Comparison of ENCODE assay signal across 9 cellular contexts in the genomic region with DNA sequence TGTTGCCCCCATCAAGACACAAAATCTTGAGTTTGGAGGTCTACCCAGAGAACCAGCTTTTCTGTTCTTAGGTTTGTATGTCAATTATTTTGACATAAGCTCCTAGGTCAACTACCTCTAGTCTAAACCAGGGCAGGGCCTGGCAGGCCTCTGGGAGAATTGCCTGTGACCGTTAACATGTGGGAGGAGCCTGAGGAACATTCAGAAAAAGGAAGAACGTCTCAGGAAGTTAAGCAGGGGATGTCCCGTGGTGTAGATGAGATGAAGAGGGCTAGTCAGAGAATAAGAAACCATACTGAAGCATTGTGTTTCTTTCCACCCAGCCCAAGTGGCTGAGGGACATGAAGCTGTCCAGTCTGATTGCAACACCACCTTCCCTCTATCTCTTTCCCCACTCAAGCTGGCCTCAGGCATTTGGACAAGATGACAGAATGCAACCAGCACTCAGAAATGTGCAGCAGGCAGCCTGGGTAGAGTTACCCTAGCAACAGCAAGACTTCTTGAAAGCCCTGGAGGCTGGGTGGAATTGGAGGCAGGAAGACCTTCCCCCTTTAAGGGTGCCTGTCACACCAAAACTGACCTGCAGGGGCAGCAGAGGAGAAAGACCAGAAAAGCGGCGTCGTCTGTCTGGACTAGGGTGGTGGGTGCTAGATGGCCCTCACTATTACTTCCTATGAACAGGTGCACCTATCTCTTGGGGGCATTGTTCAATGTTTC.
A peak's percentile ranks its signal among the peaks of the same experiment; 100 is the strongest.
DNase-seq lines count a peak whose midpoint lies in the region; ATAC-seq and TF ChIP-seq lines count a peak whose summit lies in the region.
"Had no signal": no experiment of that assay in that cellular context is flagged by ENCODE, and none has a peak within 500 bp of the region (broad histone marks: within the 10 kb centered on the region; RNA-seq: fewer than 3 reads in every experiment).

No MANE protein-coding gene starts in this region.

- WGBS in gastroesophageal sphincter (ENCODE audit: low coverage in 1 of 2), 2 donors: 50 to 69% methylated on average over 3 to 5 of the region's 6 CpGs

- no peak for TF ChIP-seq POLR2A in gastroesophageal sphincter (IDR thresholded peaks at IDR 0.05)

- H3K4me1 ChIP-seq in gastroesophageal sphincter: no peaks in the 10 kb centered on the region

- CTCF ChIA-PET in activated naive CD4-positive, alpha-beta T cell treated with anti-CD3 and anti-CD28 coated beads, Interleukin-2, amount 10 ng/mL, durations not matched to agents 7 days and 5 days (lab: Charles Lee): interaction anchor here (1.3 to 1.5 kb wide), 2 partner anchors 7 to 60 kb away, joined by 3 to 4 read pairs; no protein-coding TSS in a partner anchor

- no peak for TF ChIP-seq EP300 in gastroesophageal sphincter (IDR thresholded peaks at IDR 0.05)

- no peaks in the 10 kb centered on the region for H3K9me3 Mint-ChIP-seq in activated naive CD4-positive, alpha-beta T cell treated with anti-CD3 and anti-CD28 coated beads, Interleukin-2, amount 10 ng/mL, durations not matched to agents 7 days and 5 days
- H3K9me3 Mint-ChIP-seq in endothelial cell (ENCODE audit: unreplicated experiment) (no peaks in the 10 kb centered on the region), immature natural killer cell (no peaks in the 10 kb centered on the region)

- H3K27me3 ChIP-seq in gastroesophageal sphincter: no peaks in the 10 kb centered on the region

- peak; percentile 13 for DNase-seq in activated naive CD4-positive, alpha-beta T cell treated with anti-CD3 and anti-CD28 coated beads, Interleukin-2, amount 50 U/mL, for 16 hours
- DNase-seq in activated naive CD4-positive, alpha-beta T cell treated with anti-CD3 and anti-CD28 coated beads, Interleukin-2, amount 10 ng/mL, durations not matched to agents 7 days and 5 days: no peak
- DNase-seq in NAMALWA (ENCODE audit: low spot score) (peak; percentile 44), endothelial cell (ENCODE audit: low spot score) (peak; percentile 9), immature natural killer cell (no peak)
- DNase-seq in stimulated activated CD4-positive, alpha-beta T cell treated with anti-CD3 and anti-CD28 coated beads, Interleukin-4, amount 100 ng/mL, for 1 hour: peak; percentile 7
- DNase-seq: hippocampal formation had no signal

- no peak overlapping the region for H3K4me3 ChIP-seq in gastroesophageal sphincter

- no peaks in the 10 kb centered on the region for H3K36me3 ChIP-seq in gastroesophageal sphincter

- ATAC-seq in GM21786 (IDR thresholded peaks at IDR 0.05; ENCODE audit: unreplicated experiment): no peak
- no peak for ATAC-seq in gastroesophageal sphincter

- H3K4me3 Mint-ChIP-seq in activated naive CD4-positive, alpha-beta T cell treated with anti-CD3 and anti-CD28 coated beads, Interleukin-2, amount 10 ng/mL, durations not matched to agents 7 days and 5 days: no peak overlapping the region
- H3K4me3 Mint-ChIP-seq in endothelial cell (ENCODE audit: unreplicated experiment) (no peak overlapping the region), immature natural killer cell (no peak overlapping the region)

- no peak overlapping the region for H3K27ac Mint-ChIP-seq in activated naive CD4-positive, alpha-beta T cell treated with anti-CD3 and anti-CD28 coated beads, Interleukin-2, amount 10 ng/mL, durations not matched to agents 7 days and 5 days
- H3K27ac Mint-ChIP-seq in endothelial cell (ENCODE audit: unreplicated experiment) (no peak overlapping the region), immature natural killer cell (no peak overlapping the region)

- no peaks in the 10 kb centered on the region for H3K9me3 ChIP-seq in gastroesophageal sphincter

- no peaks in the 10 kb centered on the region for H3K27me3 Mint-ChIP-seq in activated naive CD4-positive, alpha-beta T cell treated with anti-CD3 and anti-CD28 coated beads, Interleukin-2, amount 10 ng/mL, durations not matched to agents 7 days and 5 days
- H3K27me3 Mint-ChIP-seq in endothelial cell (ENCODE audit: unreplicated experiment): peaks cover 2% of the 10 kb centered on the region
- H3K27me3 Mint-ChIP-seq in immature natural killer cell (ENCODE audit: low read depth in 3 of 3): peaks cover 2 to 4% (median 3%) of the 10 kb centered on the region in 3 donors

- H3K4me1 Mint-ChIP-seq in activated naive CD4-positive, alpha-beta T cell treated with anti-CD3 and anti-CD28 coated beads, Interleukin-2, amount 10 ng/mL, durations not matched to agents 7 days and 5 days: peaks cover 4% of the 10 kb centered on the region
- H3K4me1 Mint-ChIP-seq in endothelial cell (ENCODE audit: unreplicated experiment): no peaks in the 10 kb centered on the region
- H3K4me1 Mint-ChIP-seq in immature natural killer cell: no peaks in the 10 kb centered on the region

- TF ChIP-seq CTCF in endothelial cell (IDR thresholded peaks at IDR 0.05; ENCODE audit: unreplicated experiment) (peak; percentile 59), gastroesophageal sphincter (IDR thresholded peaks at IDR 0.05) (no peak)

- H3K36me3 Mint-ChIP-seq in activated naive CD4-positive, alpha-beta T cell treated with anti-CD3 and anti-CD28 coated beads, Interleukin-2, amount 10 ng/mL, durations not matched to agents 7 days and 5 days: no peaks in the 10 kb centered on the region
- no peaks in the 10 kb centered on the region for H3K36me3 Mint-ChIP-seq in endothelial cell (ENCODE audit: low read depth, unreplicated experiment)
- H3K36me3 Mint-ChIP-seq in immature natural killer cell: no peaks in the 10 kb centered on the region

- H3K27ac ChIP-seq in gastroesophageal sphincter: no peak overlapping the region

Comparison
In these comparisons a context has a peak if more than half of its experiments do, and no peak if none do; other contexts are left out.
1. DNase-seq: peak in activated naive CD4-positive, alpha-beta T cell treated with anti-CD3 and anti-CD28 coated beads, Interleukin-2, amount 50 U/mL, for 16 hours (single experiment), NAMALWA (single experiment), endothelial cell (single experiment) and stimulated activated CD4-positive, alpha-beta T cell treated with anti-CD3 and anti-CD28 coated beads, Interleukin-4, amount 100 ng/mL, for 1 hour (single experiment); none in activated naive CD4-positive, alpha-beta T cell treated with anti-CD3 and anti-CD28 coated beads, Interleukin-2, amount 10 ng/mL, durations not matched to agents 7 days and 5 days (single experiment) and immature natural killer cell (0 of 3).